ENCODE assay signal across 15 cellular contexts in genomic region chr21:40768056-40768455, GRCh38.
DNase-seq lines count a peak whose midpoint lies in the region.
"Had no signal": no experiment of that assay in that cellular context is flagged by ENCODE, and none has a peak within 500 bp of the region (broad histone marks: within the 10 kb centered on the region; RNA-seq: fewer than 3 reads in every experiment).

No MANE protein-coding gene starts in this region.

- CTCF ChIA-PET in activated CD4-positive, alpha-beta T cell treated with anti-CD3 and anti-CD28 coated beads, Interleukin-2, amount 10 ng/mL, durations not matched to agents 7 days and 5 days (lab: Charles Lee), result no interaction called here

- H3K4me1 Mint-ChIP-seq in activated CD4-positive, alpha-beta T cell treated with anti-CD3 and anti-CD28 coated beads, Interleukin-2, amount 10 ng/mL, durations not matched to agents 7 days and 5 days, result no peaks in the 10 kb centered on the region
- H3K4me1 Mint-ChIP-seq: CD4-positive, CD25-positive, alpha-beta regulatory T cell had no signal

- no peaks in the 10 kb centered on the region for H3K9me3 Mint-ChIP-seq in activated CD4-positive, alpha-beta T cell treated with anti-CD3 and anti-CD28 coated beads, Interleukin-2, amount 10 ng/mL, durations not matched to agents 7 days and 5 days
- H3K9me3 Mint-ChIP-seq: IgD-negative memory B cell had no signal

- DNase-seq in NCI-H146 (lab: John Stamatoyannopoulos, UW) (peak; percentile 2), NCI-H146 treated with DMSO at 0.1 percent for 48 hours (lab: John Stamatoyannopoulos, UW; ENCODE audit: unreplicated experiment) (no peak), NCI-H2171 treated with DMSO at 0.1 percent for 48 hours (lab: John Stamatoyannopoulos, UW) (peak; percentile 85), GF-D8 (lab: John Stamatoyannopoulos, UW) (no peak)
- no peak for DNase-seq in activated CD4-positive, alpha-beta T cell treated with anti-CD3 and anti-CD28 coated beads, Interleukin-2, amount 10 ng/mL, durations not matched to agents 7 days and 5 days
- no peak for DNase-seq in activated CD4-positive, alpha-beta T cell treated with anti-CD3 and anti-CD28 coated beads for 48 hours
- no peak for DNase-seq in activated CD4-positive, alpha-beta T cell treated with anti-CD3 and anti-CD28 coated beads, Interleukin-2, amount 50 U/mL, for 1 hour
- DNase-seq: ACHN; Calu3; CD4-positive, CD25-positive, alpha-beta regulatory T cell; DMS153; DMS79 treated with DMSO at 0.1 percent for 48 hours; EL; GDM1 had no signal

- no peaks in the 10 kb centered on the region for H3K27me3 Mint-ChIP-seq in activated CD4-positive, alpha-beta T cell treated with anti-CD3 and anti-CD28 coated beads, Interleukin-2, amount 10 ng/mL, durations not matched to agents 7 days and 5 days
- H3K27me3 Mint-ChIP-seq: CD4-positive, CD25-positive, alpha-beta regulatory T cell; IgD-negative memory B cell had no signal

- no peaks in the 10 kb centered on the region for H3K36me3 Mint-ChIP-seq in activated CD4-positive, alpha-beta T cell treated with anti-CD3 and anti-CD28 coated beads, Interleukin-2, amount 10 ng/mL, durations not matched to agents 7 days and 5 days (ENCODE audit: low read depth)
- H3K36me3 Mint-ChIP-seq: CD4-positive, CD25-positive, alpha-beta regulatory T cell had no signal

- POLR2A ChIA-PET in activated CD4-positive, alpha-beta T cell treated with anti-CD3 and anti-CD28 coated beads, Interleukin-2, amount 10 ng/mL, durations not matched to agents 7 days and 5 days (lab: Charles Lee), result no interaction called here

- no peak overlapping the region for H3K4me3 Mint-ChIP-seq in activated CD4-positive, alpha-beta T cell treated with anti-CD3 and anti-CD28 coated beads, Interleukin-2, amount 10 ng/mL, durations not matched to agents 7 days and 5 days
- H3K4me3 Mint-ChIP-seq: CD4-positive, CD25-positive, alpha-beta regulatory T cell; IgD-negative memory B cell had no signal

- H3K27ac Mint-ChIP-seq in activated CD4-positive, alpha-beta T cell treated with anti-CD3 and anti-CD28 coated beads, Interleukin-2, amount 10 ng/mL, durations not matched to agents 7 days and 5 days, result peak overlapping the region; percentile 41
- H3K27ac Mint-ChIP-seq: CD4-positive, CD25-positive, alpha-beta regulatory T cell; IgD-negative memory B cell had no signal

Comparison
In these comparisons a context has a peak if more than half of its experiments do, and no peak if none do; other contexts are left out.
1. DNase-seq: peak in NCI-H146 (single experiment) and NCI-H2171 treated with DMSO at 0.1 percent for 48 hours (single experiment); none in NCI-H146 treated with DMSO at 0.1 percent for 48 hours (single experiment), activated CD4-positive, alpha-beta T cell treated with anti-CD3 and anti-CD28 coated beads, Interleukin-2, amount 10 ng/mL, durations not matched to agents 7 days and 5 days (single experiment), activated CD4-positive, alpha-beta T cell treated with anti-CD3 and anti-CD28 coated beads for 48 hours (single experiment), GF-D8 (single experiment) and activated CD4-positive, alpha-beta T cell treated with anti-CD3 and anti-CD28 coated beads, Interleukin-2, amount 50 U/mL, for 1 hour (single experiment).